ENCODE assay signal across 16 cellular contexts in the genomic region with DNA sequence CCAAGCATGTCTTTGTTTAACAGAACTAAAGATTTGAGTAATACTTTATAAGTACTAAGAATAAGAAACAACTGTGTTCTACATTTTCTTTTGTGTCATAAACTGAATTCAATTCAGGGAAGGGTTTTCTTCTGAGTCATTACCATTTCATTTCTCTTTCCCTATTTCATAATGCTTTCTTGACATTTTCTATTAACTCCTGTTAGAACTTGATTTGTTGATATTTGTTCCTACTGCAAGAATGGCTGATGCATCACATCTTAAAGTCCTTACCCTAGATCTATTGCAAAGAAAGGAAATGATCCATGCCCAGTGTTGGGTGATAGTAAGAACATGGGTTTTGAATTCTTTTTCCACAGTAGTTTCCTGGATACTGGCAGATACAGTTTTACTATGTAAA.
DNase-seq lines count a peak whose midpoint lies in the region; ATAC-seq, FAIRE-seq and TF ChIP-seq lines count a peak whose summit lies in the region.
"Had no signal": no experiment of that assay in that cellular context is flagged by ENCODE, and none has a peak within 500 bp of the region (broad histone marks: within the 10 kb centered on the region; RNA-seq: fewer than 3 reads in every experiment).

No MANE protein-coding gene starts in this region.

- H2AFZ ChIP-seq in GM23248 (peak overlapping the region; percentile 31; the same call in 1 of the 2 replicates), astrocyte (ENCODE audit: low read depth, low read length) (no peak overlapping the region)

- H3K27ac Mint-ChIP-seq in astrocyte (ENCODE audit: unreplicated experiment) (no peak overlapping the region), endodermal cell (no peak overlapping the region), Calu3 (ENCODE audit: unreplicated experiment) (no peak overlapping the region)
- no peak overlapping the region for H3K27ac Mint-ChIP-seq in stimulated activated effector memory CD8-positive, alpha-beta T cell treated with anti-CD3 and anti-CD28 coated beads, Interleukin-12 subunit alpha, Interleukin-12 subunit beta, amount 100 ng/mL, for 72 hours
- H3K27ac Mint-ChIP-seq: naive thymus-derived CD4-positive, alpha-beta T cell had no signal

- H3K4me1 Mint-ChIP-seq in astrocyte (ENCODE audit: low read depth, unreplicated experiment) (no peaks in the 10 kb centered on the region), endodermal cell (no peaks in the 10 kb centered on the region), Calu3 (ENCODE audit: low read depth, unreplicated experiment) (no peaks in the 10 kb centered on the region)
- no peaks in the 10 kb centered on the region for H3K4me1 Mint-ChIP-seq in stimulated activated effector memory CD8-positive, alpha-beta T cell treated with anti-CD3 and anti-CD28 coated beads, Interleukin-12 subunit alpha, Interleukin-12 subunit beta, amount 100 ng/mL, for 72 hours
- H3K4me1 Mint-ChIP-seq: naive thymus-derived CD4-positive, alpha-beta T cell had no signal

- no peak for FAIRE-seq in astrocyte (lab: Jason Lieb, UNC)
- FAIRE-seq: K562 had no signal

- in situ Hi-C loops in GM23248 (cut with MboI) = no loop called here

- H3K4me2 ChIP-seq in GM23248 (ENCODE audit: unreplicated experiment) = peak overlapping the region; percentile 69
- no peak overlapping the region for H3K4me2 ChIP-seq in astrocyte (ENCODE audit: low read length)

- no peaks in the 10 kb centered on the region for H3K9me2 ChIP-seq in GM23248 (ENCODE audit: insufficient read depth)

- DNase-seq in GM23248 = peak; percentile 78
- peak; percentile 66 for DNase-seq in astrocyte (ENCODE audit: low read depth)
- DNase-seq in foreskin fibroblast = peak; percentile 81 to 88
- no peak for DNase-seq in stimulated activated effector memory CD8-positive, alpha-beta T cell treated with anti-CD3 and anti-CD28 coated beads, Interleukin-12 subunit alpha, Interleukin-12 subunit beta, amount 100 ng/mL, for 72 hours (ENCODE audit: low spot score in 2 of 2)
- DNase-seq in endodermal cell = no peak
- no peak for DNase-seq in Calu3
- DNase-seq: activated gamma-delta T cell treated with Interleukin-2 at 50 U/mL for 16 hours; caudate nucleus; COR-L47; H7; naive thymus-derived CD4-positive, alpha-beta T cell; NCI-H1417; NCI-H345; stimulated activated CD4-positive, alpha-beta T cell treated with anti-CD3 and anti-CD28 coated beads, Interleukin-1b, Interleukin-23, amount 100 ng/mL, for 48 hours had no signal

- no peak overlapping the region for H3K4me3 Mint-ChIP-seq in astrocyte (ENCODE audit: unreplicated experiment)
- no peak overlapping the region for H3K4me3 Mint-ChIP-seq in stimulated activated effector memory CD8-positive, alpha-beta T cell treated with anti-CD3 and anti-CD28 coated beads, Interleukin-12 subunit alpha, Interleukin-12 subunit beta, amount 100 ng/mL, for 72 hours
- no peak overlapping the region for H3K4me3 Mint-ChIP-seq in endodermal cell
- H3K4me3 Mint-ChIP-seq in Calu3 (ENCODE audit: low read depth, unreplicated experiment) = no peak overlapping the region
- H3K4me3 Mint-ChIP-seq: naive thymus-derived CD4-positive, alpha-beta T cell had no signal

- H3K4me1 ChIP-seq in GM23248 (ENCODE audit: insufficient read depth) = peaks cover 37% of the 10 kb centered on the region
- peaks cover 4% of the 10 kb centered on the region for H3K4me1 ChIP-seq in astrocyte (ENCODE audit: insufficient read depth, low read length)
- H3K4me1 ChIP-seq in endodermal cell (ENCODE audit: control insufficient read depth, insufficient read depth, low read length) = no peaks in the 10 kb centered on the region

- peak overlapping the region; percentile 77 for H3K27ac ChIP-seq in GM23248
- H3K27ac ChIP-seq in astrocyte (ENCODE audit: low read depth, low read length) = no peak overlapping the region
- no peak overlapping the region for H3K27ac ChIP-seq in endodermal cell (ENCODE audit: low read depth, low read length)

- H3K27me3 Mint-ChIP-seq in astrocyte (ENCODE audit: low read depth, unreplicated experiment) (no peaks in the 10 kb centered on the region), endodermal cell (ENCODE audit: insufficient read depth) (no peaks in the 10 kb centered on the region), Calu3 (ENCODE audit: unreplicated experiment) (no peaks in the 10 kb centered on the region)
- H3K27me3 Mint-ChIP-seq: naive thymus-derived CD4-positive, alpha-beta T cell had no signal

- ATAC-seq in stimulated activated effector memory CD8-positive, alpha-beta T cell treated with anti-CD3 and anti-CD28 coated beads, Interleukin-12 subunit alpha, Interleukin-12 subunit beta, amount 100 ng/mL, for 72 hours = no peak
- ATAC-seq in GM18861 (IDR thresholded peaks at IDR 0.05; ENCODE audit: unreplicated experiment) = no peak
- ATAC-seq: K562; naive thymus-derived CD4-positive, alpha-beta T cell had no signal

- H3K4me3 ChIP-seq in GM23248 (peak overlapping the region; percentile 4), astrocyte (ENCODE audit: insufficient read depth, low read depth, low read length) (no peak overlapping the region), foreskin fibroblast (ENCODE audit: low read depth in 1 of 2, low read length in 2 of 2) (no peak overlapping the region), endodermal cell (ENCODE audit: low read length) (no peak overlapping the region)
- H3K4me3 ChIP-seq: K562 had no signal

- H3K9me3 ChIP-seq in GM23248 (ENCODE audit: low read depth) (no peaks in the 10 kb centered on the region), astrocyte (ENCODE audit: insufficient read depth, low read depth, low read length) (no peaks in the 10 kb centered on the region), endodermal cell (ENCODE audit: control insufficient read depth, low read length) (no peaks in the 10 kb centered on the region)

- H4K20me1 ChIP-seq in GM23248 (ENCODE audit: insufficient read depth) (no peaks in the 10 kb centered on the region), astrocyte (ENCODE audit: insufficient read depth, low read length) (no peaks in the 10 kb centered on the region)

- H3K9ac ChIP-seq in GM23248 (peak overlapping the region; percentile 7; the same call in 1 of the 2 replicates), astrocyte (ENCODE audit: low read length) (no peak overlapping the region), endodermal cell (ENCODE audit: extremely low read depth, low read length, poor library complexity, severe bottlenecking) (no peak overlapping the region)

- H3K36me3 ChIP-seq in GM23248 (ENCODE audit: low read depth) (no peaks in the 10 kb centered on the region), astrocyte (ENCODE audit: insufficient read depth, low read length) (no peaks in the 10 kb centered on the region), endodermal cell (ENCODE audit: control insufficient read depth, insufficient read depth, low read length) (no peaks in the 10 kb centered on the region)

- H3K27me3 ChIP-seq in GM23248 (replicated peaks; ENCODE audit: insufficient read depth) (no peaks in the 10 kb centered on the region), astrocyte (ENCODE audit: insufficient read depth, low read length) (no peaks in the 10 kb centered on the region), endodermal cell (ENCODE audit: control insufficient read depth, insufficient read depth, low read length, poor library complexity, severe bottlenecking) (no peaks in the 10 kb centered on the region)

- intact Hi-C loops in Calu3 (cut with micrococcal nuclease; ENCODE audit: unreplicated experiment) = no loop called here

- H3K79me2 ChIP-seq in GM23248 (ENCODE audit: insufficient read depth) = no peaks in the 10 kb centered on the region
- no peaks in the 10 kb centered on the region for H3K79me2 ChIP-seq in astrocyte (ENCODE audit: insufficient read depth, low read length)

- TF ChIP-seq CTCF in astrocyte (IDR thresholded peaks at IDR 0.05; ENCODE audit: insufficient read depth, low read depth, low read length) (no peak), foreskin fibroblast (IDR thresholded peaks at IDR 0.05; ENCODE audit: low read depth, low read length) (no peak), endodermal cell (conservative IDR thresholded peaks at IDR 0.05) (no peak), Calu3 (IDR thresholded peaks at IDR 0.05; ENCODE audit: unreplicated experiment) (no peak)

- H3K9me3 Mint-ChIP-seq in astrocyte (ENCODE audit: unreplicated experiment) (no peaks in the 10 kb centered on the region), endodermal cell (peaks cover 6% of the 10 kb centered on the region), Calu3 (ENCODE audit: low read depth, unreplicated experiment) (no peaks in the 10 kb centered on the region)
- peaks cover 10% of the 10 kb centered on the region for H3K9me3 Mint-ChIP-seq in stimulated activated effector memory CD8-positive, alpha-beta T cell treated with anti-CD3 and anti-CD28 coated beads, Interleukin-12 subunit alpha, Interleukin-12 subunit beta, amount 100 ng/mL, for 72 hours

- CTCF ChIA-PET in Calu3 (lab: Charles Lee) = no interaction called here

- H3K36me3 Mint-ChIP-seq in astrocyte (ENCODE audit: low read depth, unreplicated experiment) (no peaks in the 10 kb centered on the region), endodermal cell (ENCODE audit: low read depth) (peaks cover 2% of the 10 kb centered on the region), Calu3 (ENCODE audit: insufficient read depth, unreplicated experiment) (no peaks in the 10 kb centered on the region)
- no peaks in the 10 kb centered on the region for H3K36me3 Mint-ChIP-seq in stimulated activated effector memory CD8-positive, alpha-beta T cell treated with anti-CD3 and anti-CD28 coated beads, Interleukin-12 subunit alpha, Interleukin-12 subunit beta, amount 100 ng/mL, for 72 hours
- H3K36me3 Mint-ChIP-seq: naive thymus-derived CD4-positive, alpha-beta T cell had no signal

- BruUV-seq in Calu3 (replicated peaks; lab: Mats Ljungman, UMichigan) = no TSS peak

- peaks cover 37% of the 10 kb centered on the region for H3F3A ChIP-seq in GM23248 (ENCODE audit: insufficient read depth)

Comparison
In these comparisons a context has a peak if more than half of its experiments do, and no peak if none do; other contexts are left out.
1. DNase-seq: peak in GM23248 (single experiment), astrocyte (single experiment) and foreskin fibroblast (2 of 2); none in stimulated activated effector memory CD8-positive, alpha-beta T cell treated with anti-CD3 and anti-CD28 coated beads, Interleukin-12 subunit alpha, Interleukin-12 subunit beta, amount 100 ng/mL, for 72 hours (0 of 2), endodermal cell (single experiment) and Calu3 (single experiment).